Comparison of ENCODE assay signal across 27 cellular contexts in genomic region chr2:75552222-75552621, GRCh38. TPM values are rescaled to one million over a fixed set of nuclear protein-coding genes. Genes with fewer than 3 reads are reported as not detected.
"Had no signal": no experiment of that assay in that cellular context is flagged by ENCODE, and none has a peak within 500 bp of the region (broad histone marks: within the 10 kb centered on the region; RNA-seq: fewer than 3 reads in every experiment).

No MANE protein-coding gene starts in this region.

- DNase-seq: hypothalamus; immature natural killer cell; kidney; left colon; left lung; midbrain; mucosa of descending colon; naive thymus-derived CD8-positive, alpha-beta T cell; nucleus accumbens; pancreas; posterior cingulate gyrus; retina; right cardiac atrium; sigmoid colon; small intestine; spleen; stimulated activated CD4-positive, alpha-beta T cell treated with anti-CD3 and anti-CD28 coated beads, Interleukin-4, amount 100 ng/mL, for 24 hours; stimulated activated naive CD4-positive, alpha-beta T cell; tibial artery; trophoblast cell; upper lobe of right lung; uterus had no signal

- H3K4me3 ChIP-seq: left lung, mucosa of descending colon, pancreas, prostate gland, sigmoid colon, spleen, suprapubic skin, thoracic aorta, tibial artery, upper lobe of right lung, uterus had no signal

- ATAC-seq: left colon; left lung; mucosa of descending colon; naive thymus-derived CD8-positive, alpha-beta T cell; pancreas; right cardiac atrium; stimulated activated effector memory CD8-positive, alpha-beta T cell treated with anti-CD3 and anti-CD28 coated beads, Interleukin-12 subunit alpha, Interleukin-12 subunit beta, amount 100 ng/mL, for 72 hours; upper lobe of right lung had no signal

- H3K36me3 ChIP-seq: left lung, pancreas, prostate gland, sigmoid colon, spleen, suprapubic skin, thoracic aorta, tibial artery, upper lobe of right lung, uterus had no signal

- H3K4me1 ChIP-seq: left lung, prostate gland, sigmoid colon, spleen, suprapubic skin, tibial artery, upper lobe of right lung, uterus had no signal

- H3K9me3 ChIP-seq: left lung, mucosa of descending colon, pancreas, prostate gland, sigmoid colon, spleen, suprapubic skin, thoracic aorta, tibial artery, upper lobe of right lung, uterus had no signal

- H3K27me3 ChIP-seq: left lung, pancreas, sigmoid colon, suprapubic skin, upper lobe of right lung, uterus had no signal

- FAIRE-seq: islet of Langerhans, kidney, pancreas, small intestine had no signal

- H3K27ac ChIP-seq: left lung, pancreas, prostate gland, sigmoid colon, spleen, suprapubic skin, thoracic aorta, tibial artery, upper lobe of right lung, uterus had no signal

RNA-seq across cellular contexts. Expression of gene EVA1A, which starts 8.5 kb away (rescaled TPM):
- total RNA-seq: naive thymus-derived CD8-positive, alpha-beta T cell had no signal
- polyA plus RNA-seq: immature natural killer cell had no signal
